In the genomic region with DNA sequence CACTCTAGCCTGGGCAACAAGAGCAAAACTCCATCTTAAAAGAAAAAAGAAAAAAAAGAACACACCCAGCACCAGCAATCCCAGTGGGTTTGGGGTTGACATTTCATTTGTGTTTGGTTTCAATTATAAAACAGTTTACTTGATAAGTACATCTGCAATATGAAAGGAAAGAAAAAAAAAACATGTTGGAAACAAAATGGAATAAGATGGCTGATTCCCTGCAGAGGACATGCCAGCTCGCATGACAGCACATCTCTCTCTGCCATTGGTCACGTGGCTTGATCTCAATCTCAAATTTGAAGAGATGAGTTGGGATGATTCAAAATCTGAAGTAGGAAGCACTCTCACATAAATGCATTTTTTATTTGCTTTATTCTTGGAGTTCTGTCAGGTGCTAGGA, we compare ENCODE assay signal across 27 cellular contexts. TPM values are rescaled to one million over a fixed set of nuclear protein-coding genes. Genes with fewer than 3 reads are reported as not detected.
"Had no signal": no experiment of that assay in that cellular context is flagged by ENCODE, and none has a peak within 500 bp of the region (broad histone marks: within the 10 kb centered on the region; RNA-seq: fewer than 3 reads in every experiment).

No MANE protein-coding gene starts in this region.

- H3K4me2 ChIP-seq: smooth muscle cell had no signal

- H3K27ac Mint-ChIP-seq: activated naive CD4-positive, alpha-beta T cell treated with anti-CD3 and anti-CD28 coated beads, Interleukin-2, amount 50 U/mL, for 72 hours; memory B cell; nephron progenitor cell; stimulated activated memory B cell treated with anti-CD40 and anti-IgM and Interleukin-4, amounts not matched to agents 10 μg/mL and 1 μg/mL and 100 μg/mL, for 72 hours had no signal

- H3K36me3 Mint-ChIP-seq: memory B cell; stimulated activated memory B cell treated with anti-CD40 and anti-IgM and Interleukin-4, amounts not matched to agents 10 μg/mL and 1 μg/mL and 100 μg/mL, for 72 hours had no signal

- ATAC-seq: activated naive CD4-positive, alpha-beta T cell treated with anti-CD3 and anti-CD28 coated beads, Interleukin-2, amount 50 U/mL, for 72 hours; gastroesophageal sphincter; left ventricle myocardium superior; stimulated activated memory B cell treated with anti-CD40 and anti-IgM and Interleukin-4, amounts not matched to agents 10 μg/mL and 1 μg/mL and 100 μg/mL, for 72 hours; upper lobe of right lung had no signal

- H3K4me1 Mint-ChIP-seq: memory B cell; stimulated activated memory B cell treated with anti-CD40 and anti-IgM and Interleukin-4, amounts not matched to agents 10 μg/mL and 1 μg/mL and 100 μg/mL, for 72 hours had no signal

- H3K27ac ChIP-seq: adrenal gland, brain microvascular endothelial cell, stomach, thoracic aorta, upper lobe of right lung, WERI-Rb-1 had no signal

- H3K36me3 ChIP-seq: WERI-Rb-1 had no signal

- H3K4me3 ChIP-seq: adrenal gland, ascending aorta, gastroesophageal sphincter, sigmoid colon, smooth muscle cell, stomach, thoracic aorta, upper lobe of right lung had no signal

- H3K9me3 Mint-ChIP-seq: activated naive CD4-positive, alpha-beta T cell treated with anti-CD3 and anti-CD28 coated beads, Interleukin-2, amount 50 U/mL, for 72 hours; memory B cell; nephron progenitor cell; stimulated activated memory B cell treated with anti-CD40 and anti-IgM and Interleukin-4, amounts not matched to agents 10 μg/mL and 1 μg/mL and 100 μg/mL, for 72 hours had no signal

- H3K27me3 ChIP-seq: adrenal gland, ascending aorta, brain microvascular endothelial cell, gastroesophageal sphincter, sigmoid colon, stomach, upper lobe of right lung had no signal

- H3K4me3 Mint-ChIP-seq: memory B cell; nephron progenitor cell; stimulated activated memory B cell treated with anti-CD40 and anti-IgM and Interleukin-4, amounts not matched to agents 10 μg/mL and 1 μg/mL and 100 μg/mL, for 72 hours had no signal

- H3K9me3 ChIP-seq: adrenal gland, ascending aorta, gastroesophageal sphincter, sigmoid colon, stomach, thoracic aorta, upper lobe of right lung had no signal

- DNase-seq: activated CD4-positive, CD25-positive, alpha-beta regulatory T cell treated with anti-CD3 and anti-CD28 coated beads, Interleukin-2, amount 50 U/mL, for 72 hours; activated T-cell treated with anti-CD3 and anti-CD28 coated beads, Interleukin-2, amount 50 U/mL, for 1 hour; adrenal gland; brain microvascular endothelial cell; central memory CD4-positive, alpha-beta T cell; dermis blood vessel endothelial cell; effector CD8-positive, alpha-beta T cell; erythroblast; head of caudate nucleus; hypothalamus; left ventricle myocardium superior; nephron progenitor cell; posterior cingulate gyrus; retina; stimulated activated CD4-positive, alpha-beta T cell treated with anti-CD3 and anti-CD28 coated beads, Interleukin-15, amount 100 ng/mL, for 24 hours; stomach; T-helper 1 cell; upper lobe of right lung; WERI-Rb-1 had no signal

RNA-seq across cellular contexts. Expression of a gene that starts 42.3 kb away (rescaled TPM):
- total RNA-seq: ascending aorta had no signal
